ENCODE assay signal across 8 cellular contexts in genomic region chr19:16001481-16002312, GRCh38. TPM values are rescaled to one million over a fixed set of nuclear protein-coding genes. Genes with fewer than 3 reads are reported as not detected.
A peak's percentile ranks its signal among the peaks of the same experiment; 100 is the strongest.
DNase-seq lines count a peak whose midpoint lies in the region; ATAC-seq, FAIRE-seq and TF ChIP-seq lines count a peak whose summit lies in the region.

No MANE protein-coding gene starts in this region.

- peaks cover 0 to 6% of the 10 kb centered on the region in 2 donors for H3K4me1 ChIP-seq in small intestine (ENCODE audit: control insufficient read depth in 2 of 2, insufficient read depth in 1 of 2, low read depth in 1 of 2, low read length in 1 of 2)

- H3K9me3 Mint-ChIP-seq in IgD-negative memory B cell, result peaks cover under 1 to 3% (median 3%) of the 10 kb centered on the region in 3 donors
- no peaks in the 10 kb centered on the region for H3K9me3 Mint-ChIP-seq in activated CD8-positive, alpha-beta memory T cell treated with anti-CD3 and anti-CD28 coated beads, Interleukin-2, amount 10 ng/mL, durations not matched to agents 7 days and 5 days (ENCODE audit: low read depth)
- H3K9me3 Mint-ChIP-seq in glutamatergic neuron (ENCODE audit: unreplicated experiment), result peaks cover 5% of the 10 kb centered on the region

- no peak for FAIRE-seq in small intestine (lab: Jason Lieb, UNC)

- no peak overlapping the region for H3K27ac ChIP-seq in small intestine (ENCODE audit: low read depth in 1 of 2, low read length in 1 of 2)

- H3K27me3 ChIP-seq in small intestine (ENCODE audit: control insufficient read depth in 2 of 2, insufficient read depth in 2 of 2, low read length in 2 of 2), result no peaks in the 10 kb centered on the region

- H3K4me3 ChIP-seq in small intestine (ENCODE audit: low read depth in 1 of 2, low read length in 2 of 2), result no peak overlapping the region

- 17 to 24% (median 21%) methylated on average over 12 of the region's 12 CpGs for WGBS in small intestine, 3 donors

- DNase-seq in activated CD8-positive, alpha-beta memory T cell treated with anti-CD3 and anti-CD28 coated beads, Interleukin-2, amount 10 ng/mL, durations not matched to agents 7 days and 5 days, result peak; percentile 65
- no peak for DNase-seq in Right ventricle myocardium inferior (ENCODE audit: missing footprints)
- DNase-seq in small intestine, result peak; percentile 80
- DNase-seq in glutamatergic neuron, result no peak
- no peak for DNase-seq in amygdala (lab: John Stamatoyannopoulos, UW)

- H3K4me3 Mint-ChIP-seq in IgD-negative memory B cell (peak overlapping the region; percentile 74 to 91 (median 86)), glutamatergic neuron (ENCODE audit: unreplicated experiment) (no peak overlapping the region)
- H3K4me3 Mint-ChIP-seq in activated CD8-positive, alpha-beta memory T cell treated with anti-CD3 and anti-CD28 coated beads, Interleukin-2, amount 10 ng/mL, durations not matched to agents 7 days and 5 days, result peak overlapping the region; percentile 65

- ATAC-seq in GM18907 (IDR thresholded peaks at IDR 0.05; ENCODE audit: unreplicated experiment) (peak; percentile 63), Right ventricle myocardium inferior (peak; percentile 79), HG03457 (IDR thresholded peaks at IDR 0.05; ENCODE audit: unreplicated experiment) (no peak)
- ATAC-seq in activated CD8-positive, alpha-beta memory T cell treated with anti-CD3 and anti-CD28 coated beads, Interleukin-2, amount 10 ng/mL, durations not matched to agents 7 days and 5 days, result peak; percentile 86

- CTCF ChIA-PET in activated CD8-positive, alpha-beta memory T cell treated with anti-CD3 and anti-CD28 coated beads, Interleukin-2, amount 10 ng/mL, durations not matched to agents 7 days and 5 days (lab: Charles Lee), result interaction anchor here (1.1 to 1.2 kb wide), 2 partner anchors 39 to 40 kb away, joined by 3 to 4 read pairs; no protein-coding TSS in a partner anchor

- intact Hi-C loops in Right ventricle myocardium inferior (cut with DNase I), result no loop called here

- no peaks in the 10 kb centered on the region for H3K9me3 ChIP-seq in small intestine (ENCODE audit: control insufficient read depth, low read depth)

- no peak for TF ChIP-seq CTCF in glutamatergic neuron (IDR thresholded peaks at IDR 0.05; ENCODE audit: partially characterized antibody, unreplicated experiment)

- no peaks in the 10 kb centered on the region for H3K36me3 ChIP-seq in small intestine (ENCODE audit: control insufficient read depth in 2 of 2, insufficient read depth in 2 of 2, low read length in 2 of 2)

- peaks cover 12 to 19% (median 15%) of the 10 kb centered on the region in 3 donors for H3K4me1 Mint-ChIP-seq in IgD-negative memory B cell
- peaks cover 27% of the 10 kb centered on the region for H3K4me1 Mint-ChIP-seq in activated CD8-positive, alpha-beta memory T cell treated with anti-CD3 and anti-CD28 coated beads, Interleukin-2, amount 10 ng/mL, durations not matched to agents 7 days and 5 days
- no peaks in the 10 kb centered on the region for H3K4me1 Mint-ChIP-seq in glutamatergic neuron (ENCODE audit: low read depth, unreplicated experiment)

- H3K36me3 Mint-ChIP-seq in IgD-negative memory B cell (no peaks in the 10 kb centered on the region), glutamatergic neuron (ENCODE audit: unreplicated experiment) (no peaks in the 10 kb centered on the region)
- H3K36me3 Mint-ChIP-seq in activated CD8-positive, alpha-beta memory T cell treated with anti-CD3 and anti-CD28 coated beads, Interleukin-2, amount 10 ng/mL, durations not matched to agents 7 days and 5 days, result no peaks in the 10 kb centered on the region

- H3K27me3 Mint-ChIP-seq in IgD-negative memory B cell (no peaks in the 10 kb centered on the region), glutamatergic neuron (ENCODE audit: unreplicated experiment) (peaks cover 2% of the 10 kb centered on the region)
- peaks cover 3% of the 10 kb centered on the region for H3K27me3 Mint-ChIP-seq in activated CD8-positive, alpha-beta memory T cell treated with anti-CD3 and anti-CD28 coated beads, Interleukin-2, amount 10 ng/mL, durations not matched to agents 7 days and 5 days

- H3K27ac Mint-ChIP-seq in IgD-negative memory B cell (peak overlapping the region in 2 of 3 donors; percentile 18 to 91), glutamatergic neuron (ENCODE audit: unreplicated experiment) (no peak overlapping the region)
- peak overlapping the region; percentile 42 for H3K27ac Mint-ChIP-seq in activated CD8-positive, alpha-beta memory T cell treated with anti-CD3 and anti-CD28 coated beads, Interleukin-2, amount 10 ng/mL, durations not matched to agents 7 days and 5 days

RNA-seq across cellular contexts. Expression of gene OR10H4, which starts 52.9 kb away (rescaled TPM):
- not detected for polyA plus RNA-seq in IgD-negative memory B cell
- not detected for total RNA-seq in activated CD8-positive, alpha-beta memory T cell treated with anti-CD3 and anti-CD28 coated beads, Interleukin-2, amount 10 ng/mL, durations not matched to agents 7 days and 5 days
- total RNA-seq in Right ventricle myocardium inferior, result not detected
- polyA plus RNA-seq in small intestine, result not detected
- not detected for total RNA-seq in glutamatergic neuron (ENCODE audit: unreplicated experiment)

Comparison
In these comparisons a context has a peak if more than half of its experiments do, and no peak if none do; other contexts are left out.
1. DNase-seq: peak in activated CD8-positive, alpha-beta memory T cell treated with anti-CD3 and anti-CD28 coated beads, Interleukin-2, amount 10 ng/mL, durations not matched to agents 7 days and 5 days (single experiment) and small intestine (single experiment); none in Right ventricle myocardium inferior (single experiment), glutamatergic neuron (single experiment) and amygdala (0 of 56).